13 cellular contexts compared by ENCODE assay signal in the genomic region with DNA sequence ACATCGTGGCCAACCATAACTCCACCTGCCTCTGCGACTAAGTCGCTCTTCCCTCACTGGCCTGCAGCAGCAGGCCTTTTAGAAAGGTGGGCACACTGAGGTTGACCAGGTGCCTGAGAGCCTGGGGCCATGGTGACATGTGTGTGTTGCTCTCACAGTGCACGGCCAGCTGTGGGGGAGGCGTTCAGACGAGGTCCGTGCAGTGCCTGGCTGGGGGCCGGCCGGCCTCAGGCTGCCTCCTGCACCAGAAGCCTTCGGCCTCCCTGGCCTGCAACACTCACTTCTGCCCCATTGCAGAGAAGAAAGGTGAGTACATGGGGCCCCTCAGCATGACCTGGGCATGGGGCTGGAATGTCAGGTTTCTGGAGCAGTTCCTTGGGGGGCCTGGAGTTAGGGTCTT.
A peak's percentile ranks its signal among the peaks of the same experiment; 100 is the strongest.
DNase-seq lines count a peak whose midpoint lies in the region; ATAC-seq and TF ChIP-seq lines count a peak whose summit lies in the region.
"Had no signal": no experiment of that assay in that cellular context is flagged by ENCODE, and none has a peak within 500 bp of the region (broad histone marks: within the 10 kb centered on the region; RNA-seq: fewer than 3 reads in every experiment).

No MANE protein-coding gene starts in this region.

- H3K27ac ChIP-seq in skeletal muscle tissue (ENCODE audit: low read depth, low read length) (peak overlapping the region; percentile 38), foreskin keratinocyte (no peak overlapping the region), testis (no peak overlapping the region)

- H3K4me1 ChIP-seq in skeletal muscle tissue (ENCODE audit: control insufficient read depth in 3 of 3, insufficient read depth in 3 of 3, low read length in 3 of 3) (peaks cover 37 to 55% (median 54%) of the 10 kb centered on the region in 3 donors), foreskin keratinocyte (no peaks in the 10 kb centered on the region), testis (no peaks in the 10 kb centered on the region)
- H3K4me1 ChIP-seq: HAP-1 had no signal

- ATAC-seq in Right ventricle myocardium inferior (no peak), foreskin keratinocyte (no peak)
- ATAC-seq: GM23338 had no signal

- H3K9ac ChIP-seq in skeletal muscle tissue (ENCODE audit: low read depth in 1 of 3, low read length in 3 of 3), result peak overlapping the region in 1 of 3 donors; percentile 45

- DNase-seq in cardiac septum (ENCODE audit: low spot score) (peak; percentile 43), Right ventricle myocardium inferior (ENCODE audit: missing footprints) (no peak), islet precursor cell (peak; percentile 54), foreskin keratinocyte (no peak), testis (no peak), NCI-H2081 (lab: John Stamatoyannopoulos, UW) (no peak)
- DNase-seq: 8988T; Calu3; CD4-positive, alpha-beta T cell; DMS79 had no signal

- intact Hi-C loops in cardiac septum (cut with DNase I) (no loop called here), Right ventricle myocardium inferior (cut with DNase I) (no loop called here), testis (cut with DNase I; ENCODE audit: low total_unique reads) (no loop called here)

- H3K4me3 ChIP-seq in skeletal muscle tissue (ENCODE audit: low read length in 3 of 3), result no peak overlapping the region
- H3K4me3 ChIP-seq in testis, result no peak overlapping the region
- H3K4me3 ChIP-seq: GM23338, HAP-1 had no signal

- 87% methylated on average over 10 of the region's 10 CpGs; no CpG with 5 or more reads in 1 of the 2 donors for WGBS in testis, 2 donors

- TF ChIP-seq POLR2A in testis (IDR thresholded peaks at IDR 0.05), result no peak

- TF ChIP-seq CTCF in foreskin keratinocyte (conservative IDR thresholded peaks at IDR 0.05) (no peak), testis (IDR thresholded peaks at IDR 0.05) (no peak)

- H3K27me3 ChIP-seq in skeletal muscle tissue (ENCODE audit: control insufficient read depth in 3 of 3, insufficient read depth in 3 of 3, low read length in 3 of 3) (no peaks in the 10 kb centered on the region), foreskin keratinocyte (no peaks in the 10 kb centered on the region), testis (no peaks in the 10 kb centered on the region)

- no peaks in the 10 kb centered on the region for H3K36me3 ChIP-seq in skeletal muscle tissue (ENCODE audit: control insufficient read depth in 3 of 3, insufficient read depth in 3 of 3, low read length in 3 of 3)
- no peaks in the 10 kb centered on the region for H3K36me3 ChIP-seq in testis (ENCODE audit: low read depth, missing control alignments)
- H3K36me3 ChIP-seq: HAP-1 had no signal

- H3K9me3 ChIP-seq in skeletal muscle tissue (ENCODE audit: control insufficient read depth in 3 of 3, low read length in 3 of 3), result no peaks in the 10 kb centered on the region
- H3K9me3 ChIP-seq in testis, result no peaks in the 10 kb centered on the region
- H3K9me3 ChIP-seq: HAP-1 had no signal

Comparison
In these comparisons a context has a peak if more than half of its experiments do, and no peak if none do; other contexts are left out.
1. DNase-seq: peak in cardiac septum (single experiment) and islet precursor cell (single experiment); none in Right ventricle myocardium inferior (single experiment), foreskin keratinocyte (0 of 2), testis (single experiment) and NCI-H2081 (0 of 2).